In the genomic region with DNA sequence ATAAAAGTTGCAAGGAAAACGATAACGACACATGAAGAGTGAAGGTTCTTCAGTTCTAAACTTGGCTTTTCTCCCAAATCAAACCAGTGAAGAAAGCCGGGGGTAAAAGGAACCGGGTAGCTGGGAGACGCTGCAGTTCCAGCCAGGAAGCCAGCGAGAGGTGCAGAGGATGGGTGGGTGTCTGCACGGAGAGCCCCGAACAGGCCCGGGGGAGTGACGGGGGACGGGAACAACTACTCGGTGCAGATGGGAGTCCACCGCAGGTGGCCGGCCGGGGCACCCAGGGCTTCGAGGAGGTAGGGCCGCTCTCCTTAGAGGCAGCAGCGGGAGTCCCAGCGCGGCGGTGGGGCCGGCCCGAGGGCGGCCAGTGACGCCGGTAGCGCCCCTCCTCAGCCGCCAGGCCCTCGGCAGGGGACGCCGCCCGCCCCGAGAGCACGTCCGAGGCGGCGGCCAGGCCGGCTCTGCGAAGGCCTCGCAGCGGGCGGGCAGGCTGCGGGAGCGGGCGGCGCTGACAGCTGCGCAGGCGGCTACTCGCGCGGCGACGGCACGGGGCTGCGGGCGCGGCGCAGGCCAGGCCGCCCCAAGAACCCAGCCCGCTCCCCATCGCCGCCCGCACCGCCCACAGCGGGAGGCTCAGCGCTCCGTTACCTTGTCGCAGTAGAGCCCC, we compare ENCODE assay signal across 1 cellular context.
A peak's percentile ranks its signal among the peaks of the same experiment; 100 is the strongest.
TF ChIP-seq lines count a peak whose summit lies in the region.

No MANE protein-coding gene starts in this region.

TF ChIP-seq in K562, 482 proteins besides CTCF, POLR2A, EP300 and RAD21 (continued from another document and continues in another):
- TF ChIP-seq, protein P1, sequence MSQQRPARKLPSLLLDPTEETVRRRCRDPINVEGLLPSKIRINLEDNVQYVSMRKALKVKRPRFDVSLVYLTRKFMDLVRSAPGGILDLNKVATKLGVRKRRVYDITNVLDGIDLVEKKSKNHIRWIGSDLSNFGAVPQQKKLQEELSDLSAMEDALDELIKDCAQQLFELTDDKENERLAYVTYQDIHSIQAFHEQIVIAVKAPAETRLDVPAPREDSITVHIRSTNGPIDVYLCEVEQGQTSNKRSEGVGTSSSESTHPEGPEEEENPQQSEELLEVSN (IDR thresholded peaks at IDR 0.05; ENCODE audit: borderline replicate concordance in 1 of 2, extremely low read depth in 1 of 2, insufficient read depth in 1 of 2, insufficient read length in 1 of 2, low read depth in 1 of 2, low read length in 1 of 2, poor library complexity in 1 of 2, severe bottlenecking in 1 of 2) = peak in 1 of 2 experiments; percentile 57
- TF ChIP-seq RB1 (IDR thresholded peaks at IDR 0.05; ENCODE audit: low read depth) (0 out of 2 replicates have a peak, but pooled peaks have one; percentile 17), KAT2B (IDR thresholded peaks at IDR 0.05; ENCODE audit: low read depth, low read length) (no peak), ATF3 (IDR thresholded peaks at IDR 0.05) (no peak), ATF3 (CRISPR knock-in tag; conservative IDR thresholded peaks at IDR 0.05) (no peak), SRSF1 (IDR thresholded peaks at IDR 0.05; ENCODE audit: low read depth, low read length) (no peak), ZNF212 (CRISPR knock-in tag; IDR thresholded peaks at IDR 0.05) (0 out of 2 replicates have a peak, but pooled peaks have one; percentile 17), NCOA1 (IDR thresholded peaks at IDR 0.05; ENCODE audit: low read depth) (no peak), ZNF717 (CRISPR knock-in tag; IDR thresholded peaks at IDR 0.05) (no peak), CTBP1 (IDR thresholded peaks at IDR 0.05; ENCODE audit: borderline replicate concordance) (peak; percentile 92), ZFX (CRISPR knock-in tag; IDR thresholded peaks at IDR 0.05) (peak; percentile 11; the same call in 1 of the 2 replicates), SMARCB1 (IDR thresholded peaks at IDR 0.05; ENCODE audit: insufficient read length, low read depth) (no peak), RBM17 (IDR thresholded peaks at IDR 0.05; ENCODE audit: borderline replicate concordance, low read depth, low read length) (no peak), TAF1 (IDR thresholded peaks at IDR 0.05; ENCODE audit: control insufficient read depth, extremely low read depth, insufficient read depth, low read length, severe bottlenecking) (peak; percentile 4), HNRNPUL1 (IDR thresholded peaks at IDR 0.05; ENCODE audit: low read length) (no peak), SPI1 (IDR thresholded peaks at IDR 0.05; ENCODE audit: borderline replicate concordance, low read depth, low read length) (no peak), MED1 (CRISPR knock-in tag; IDR thresholded peaks at IDR 0.05; ENCODE audit: borderline replicate concordance) (no peak), SOX6 (IDR thresholded peaks at IDR 0.05) (no peak), CCAR2 (IDR thresholded peaks at IDR 0.05; ENCODE audit: low read depth, low read length) (no peak), YY1 (IDR thresholded peaks at IDR 0.05; ENCODE audit: borderline replicate concordance in 1 of 3, control insufficient read depth in 1 of 3, extremely low read depth in 1 of 3, insufficient read depth in 3 of 3, insufficient read length in 1 of 3, insufficient replicate concordance in 2 of 3, low read depth in 1 of 3, low read length in 2 of 3) (peak in 1 of 3 experiments; percentile 1), ZBTB1 (CRISPR knock-in tag; IDR thresholded peaks at IDR 0.05; ENCODE audit: borderline replicate concordance, low read depth) (peak; percentile 83), WHSC1 (IDR thresholded peaks at IDR 0.05; ENCODE audit: low read length) (no peak), SP2 (IDR thresholded peaks at IDR 0.05; ENCODE audit: extremely low read depth, low read depth, low read length, poor library complexity, severe bottlenecking) (no peak), GTF2E2 (tag; IDR thresholded peaks at IDR 0.05) (no peak), PYGO2 (tag; IDR thresholded peaks at IDR 0.05) (no peak), HOMEZ (CRISPR knock-in tag; IDR thresholded peaks at IDR 0.05) (no peak), ZNF586 (CRISPR knock-in tag; conservative IDR thresholded peaks at IDR 0.05) (no peak), EHMT2 (IDR thresholded peaks at IDR 0.05) (no peak)
- TF ChIP-seq, protein P2, sequence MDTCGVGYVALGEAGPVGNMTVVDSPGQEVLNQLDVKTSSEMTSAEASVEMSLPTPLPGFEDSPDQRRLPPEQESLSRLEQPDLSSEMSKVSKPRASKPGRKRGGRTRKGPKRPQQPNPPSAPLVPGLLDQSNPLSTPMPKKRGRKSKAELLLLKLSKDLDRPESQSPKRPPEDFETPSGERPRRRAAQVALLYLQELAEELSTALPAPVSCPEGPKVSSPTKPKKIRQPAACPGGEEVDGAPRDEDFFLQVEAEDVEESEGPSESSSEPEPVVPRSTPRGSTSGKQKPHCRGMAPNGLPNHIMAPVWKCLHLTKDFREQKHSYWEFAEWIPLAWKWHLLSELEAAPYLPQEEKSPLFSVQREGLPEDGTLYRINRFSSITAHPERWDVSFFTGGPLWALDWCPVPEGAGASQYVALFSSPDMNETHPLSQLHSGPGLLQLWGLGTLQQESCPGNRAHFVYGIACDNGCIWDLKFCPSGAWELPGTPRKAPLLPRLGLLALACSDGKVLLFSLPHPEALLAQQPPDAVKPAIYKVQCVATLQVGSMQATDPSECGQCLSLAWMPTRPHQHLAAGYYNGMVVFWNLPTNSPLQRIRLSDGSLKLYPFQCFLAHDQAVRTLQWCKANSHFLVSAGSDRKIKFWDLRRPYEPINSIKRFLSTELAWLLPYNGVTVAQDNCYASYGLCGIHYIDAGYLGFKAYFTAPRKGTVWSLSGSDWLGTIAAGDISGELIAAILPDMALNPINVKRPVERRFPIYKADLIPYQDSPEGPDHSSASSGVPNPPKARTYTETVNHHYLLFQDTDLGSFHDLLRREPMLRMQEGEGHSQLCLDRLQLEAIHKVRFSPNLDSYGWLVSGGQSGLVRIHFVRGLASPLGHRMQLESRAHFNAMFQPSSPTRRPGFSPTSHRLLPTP (IDR thresholded peaks at IDR 0.05; ENCODE audit: borderline replicate concordance, extremely low read depth, insufficient read length) = no peak
- TF ChIP-seq, protein P3, sequence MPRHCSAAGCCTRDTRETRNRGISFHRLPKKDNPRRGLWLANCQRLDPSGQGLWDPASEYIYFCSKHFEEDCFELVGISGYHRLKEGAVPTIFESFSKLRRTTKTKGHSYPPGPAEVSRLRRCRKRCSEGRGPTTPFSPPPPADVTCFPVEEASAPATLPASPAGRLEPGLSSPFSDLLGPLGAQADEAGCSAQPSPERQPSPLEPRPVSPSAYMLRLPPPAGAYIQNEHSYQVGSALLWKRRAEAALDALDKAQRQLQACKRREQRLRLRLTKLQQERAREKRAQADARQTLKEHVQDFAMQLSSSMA (CRISPR knock-in tag; IDR thresholded peaks at IDR 0.05) = no peak
- TF ChIP-seq, protein P4, sequence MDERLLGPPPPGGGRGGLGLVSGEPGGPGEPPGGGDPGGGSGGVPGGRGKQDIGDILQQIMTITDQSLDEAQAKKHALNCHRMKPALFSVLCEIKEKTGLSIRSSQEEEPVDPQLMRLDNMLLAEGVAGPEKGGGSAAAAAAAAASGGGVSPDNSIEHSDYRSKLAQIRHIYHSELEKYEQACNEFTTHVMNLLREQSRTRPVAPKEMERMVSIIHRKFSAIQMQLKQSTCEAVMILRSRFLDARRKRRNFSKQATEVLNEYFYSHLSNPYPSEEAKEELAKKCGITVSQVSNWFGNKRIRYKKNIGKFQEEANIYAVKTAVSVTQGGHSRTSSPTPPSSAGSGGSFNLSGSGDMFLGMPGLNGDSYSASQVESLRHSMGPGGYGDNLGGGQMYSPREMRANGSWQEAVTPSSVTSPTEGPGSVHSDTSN (CRISPR knock-in tag; IDR thresholded peaks at IDR 0.05; ENCODE audit: low read depth) = no peak
- TF ChIP-seq, protein P4 (tag; conservative IDR thresholded peaks at IDR 0.05; ENCODE audit: low read depth) = no peak
- TF ChIP-seq, protein P5, sequence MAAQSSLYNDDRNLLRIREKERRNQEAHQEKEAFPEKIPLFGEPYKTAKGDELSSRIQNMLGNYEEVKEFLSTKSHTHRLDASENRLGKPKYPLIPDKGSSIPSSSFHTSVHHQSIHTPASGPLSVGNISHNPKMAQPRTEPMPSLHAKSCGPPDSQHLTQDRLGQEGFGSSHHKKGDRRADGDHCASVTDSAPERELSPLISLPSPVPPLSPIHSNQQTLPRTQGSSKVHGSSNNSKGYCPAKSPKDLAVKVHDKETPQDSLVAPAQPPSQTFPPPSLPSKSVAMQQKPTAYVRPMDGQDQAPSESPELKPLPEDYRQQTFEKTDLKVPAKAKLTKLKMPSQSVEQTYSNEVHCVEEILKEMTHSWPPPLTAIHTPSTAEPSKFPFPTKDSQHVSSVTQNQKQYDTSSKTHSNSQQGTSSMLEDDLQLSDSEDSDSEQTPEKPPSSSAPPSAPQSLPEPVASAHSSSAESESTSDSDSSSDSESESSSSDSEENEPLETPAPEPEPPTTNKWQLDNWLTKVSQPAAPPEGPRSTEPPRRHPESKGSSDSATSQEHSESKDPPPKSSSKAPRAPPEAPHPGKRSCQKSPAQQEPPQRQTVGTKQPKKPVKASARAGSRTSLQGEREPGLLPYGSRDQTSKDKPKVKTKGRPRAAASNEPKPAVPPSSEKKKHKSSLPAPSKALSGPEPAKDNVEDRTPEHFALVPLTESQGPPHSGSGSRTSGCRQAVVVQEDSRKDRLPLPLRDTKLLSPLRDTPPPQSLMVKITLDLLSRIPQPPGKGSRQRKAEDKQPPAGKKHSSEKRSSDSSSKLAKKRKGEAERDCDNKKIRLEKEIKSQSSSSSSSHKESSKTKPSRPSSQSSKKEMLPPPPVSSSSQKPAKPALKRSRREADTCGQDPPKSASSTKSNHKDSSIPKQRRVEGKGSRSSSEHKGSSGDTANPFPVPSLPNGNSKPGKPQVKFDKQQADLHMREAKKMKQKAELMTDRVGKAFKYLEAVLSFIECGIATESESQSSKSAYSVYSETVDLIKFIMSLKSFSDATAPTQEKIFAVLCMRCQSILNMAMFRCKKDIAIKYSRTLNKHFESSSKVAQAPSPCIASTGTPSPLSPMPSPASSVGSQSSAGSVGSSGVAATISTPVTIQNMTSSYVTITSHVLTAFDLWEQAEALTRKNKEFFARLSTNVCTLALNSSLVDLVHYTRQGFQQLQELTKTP (IDR thresholded peaks at IDR 0.05; ENCODE audit: low read depth in 1 of 2, partially characterized antibody in 2 of 2) = no peak
- TF ChIP-seq, protein P6, sequence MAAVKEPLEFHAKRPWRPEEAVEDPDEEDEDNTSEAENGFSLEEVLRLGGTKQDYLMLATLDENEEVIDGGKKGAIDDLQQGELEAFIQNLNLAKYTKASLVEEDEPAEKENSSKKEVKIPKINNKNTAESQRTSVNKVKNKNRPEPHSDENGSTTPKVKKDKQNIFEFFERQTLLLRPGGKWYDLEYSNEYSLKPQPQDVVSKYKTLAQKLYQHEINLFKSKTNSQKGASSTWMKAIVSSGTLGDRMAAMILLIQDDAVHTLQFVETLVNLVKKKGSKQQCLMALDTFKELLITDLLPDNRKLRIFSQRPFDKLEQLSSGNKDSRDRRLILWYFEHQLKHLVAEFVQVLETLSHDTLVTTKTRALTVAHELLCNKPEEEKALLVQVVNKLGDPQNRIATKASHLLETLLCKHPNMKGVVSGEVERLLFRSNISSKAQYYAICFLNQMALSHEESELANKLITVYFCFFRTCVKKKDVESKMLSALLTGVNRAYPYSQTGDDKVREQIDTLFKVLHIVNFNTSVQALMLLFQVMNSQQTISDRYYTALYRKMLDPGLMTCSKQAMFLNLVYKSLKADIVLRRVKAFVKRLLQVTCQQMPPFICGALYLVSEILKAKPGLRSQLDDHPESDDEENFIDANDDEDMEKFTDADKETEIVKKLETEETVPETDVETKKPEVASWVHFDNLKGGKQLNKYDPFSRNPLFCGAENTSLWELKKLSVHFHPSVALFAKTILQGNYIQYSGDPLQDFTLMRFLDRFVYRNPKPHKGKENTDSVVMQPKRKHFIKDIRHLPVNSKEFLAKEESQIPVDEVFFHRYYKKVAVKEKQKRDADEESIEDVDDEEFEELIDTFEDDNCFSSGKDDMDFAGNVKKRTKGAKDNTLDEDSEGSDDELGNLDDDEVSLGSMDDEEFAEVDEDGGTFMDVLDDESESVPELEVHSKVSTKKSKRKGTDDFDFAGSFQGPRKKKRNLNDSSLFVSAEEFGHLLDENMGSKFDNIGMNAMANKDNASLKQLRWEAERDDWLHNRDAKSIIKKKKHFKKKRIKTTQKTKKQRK (IDR thresholded peaks at IDR 0.05; ENCODE audit: borderline replicate concordance, low read depth, low read length) = no peak
- TF ChIP-seq, protein P7, sequence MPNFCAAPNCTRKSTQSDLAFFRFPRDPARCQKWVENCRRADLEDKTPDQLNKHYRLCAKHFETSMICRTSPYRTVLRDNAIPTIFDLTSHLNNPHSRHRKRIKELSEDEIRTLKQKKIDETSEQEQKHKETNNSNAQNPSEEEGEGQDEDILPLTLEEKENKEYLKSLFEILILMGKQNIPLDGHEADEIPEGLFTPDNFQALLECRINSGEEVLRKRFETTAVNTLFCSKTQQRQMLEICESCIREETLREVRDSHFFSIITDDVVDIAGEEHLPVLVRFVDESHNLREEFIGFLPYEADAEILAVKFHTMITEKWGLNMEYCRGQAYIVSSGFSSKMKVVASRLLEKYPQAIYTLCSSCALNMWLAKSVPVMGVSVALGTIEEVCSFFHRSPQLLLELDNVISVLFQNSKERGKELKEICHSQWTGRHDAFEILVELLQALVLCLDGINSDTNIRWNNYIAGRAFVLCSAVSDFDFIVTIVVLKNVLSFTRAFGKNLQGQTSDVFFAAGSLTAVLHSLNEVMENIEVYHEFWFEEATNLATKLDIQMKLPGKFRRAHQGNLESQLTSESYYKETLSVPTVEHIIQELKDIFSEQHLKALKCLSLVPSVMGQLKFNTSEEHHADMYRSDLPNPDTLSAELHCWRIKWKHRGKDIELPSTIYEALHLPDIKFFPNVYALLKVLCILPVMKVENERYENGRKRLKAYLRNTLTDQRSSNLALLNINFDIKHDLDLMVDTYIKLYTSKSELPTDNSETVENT (CRISPR knock-in tag; IDR thresholded peaks at IDR 0.05) = 0 out of 2 replicates have a peak, but pooled peaks have one; percentile 25
